25 cellular contexts compared by ENCODE assay signal in genomic region chr14:54817506-54817905, GRCh38.
DNase-seq lines count a peak whose midpoint lies in the region; ATAC-seq, FAIRE-seq and TF ChIP-seq lines count a peak whose summit lies in the region.
"Had no signal": no experiment of that assay in that cellular context is flagged by ENCODE, and none has a peak within 500 bp of the region (broad histone marks: within the 10 kb centered on the region; RNA-seq: fewer than 3 reads in every experiment).

No MANE protein-coding gene starts in this region.

- DNase-seq in HepG2 (ENCODE audit: low spot score) (no peak), right lobe of liver (no peak), islet precursor cell (peak; percentile 30), neuronal stem cell (ENCODE audit: low spot score) (no peak)
- DNase-seq in stimulated activated naive CD8-positive, alpha-beta T cell treated with anti-CD3 and anti-CD28 coated beads, Interleukin-15, amount 100 ng/mL, for 72 hours: no peak
- DNase-seq: ACHN; C1 segment of cervical spinal cord; CD4-positive, CD25-positive, alpha-beta regulatory T cell; CD8-positive, alpha-beta memory T cell; COR-L47; DMS 273 treated with DMSO at 0.1 percent for 48 hours; DMS53; DND-41; EL; GM23248; H7; HFFc6 had no signal

- no peak overlapping the region for H2BK15ac ChIP-seq in neuronal stem cell (ENCODE audit: low read length)

- TF ChIP-seq CTCF in HepG2 (CRISPR knock-in tag; IDR thresholded peaks at IDR 0.05): no peak
- no peak for TF ChIP-seq CTCF in right lobe of liver (IDR thresholded peaks at IDR 0.05)

- no peak overlapping the region for H4K8ac ChIP-seq in neuronal stem cell (ENCODE audit: low read depth, low read length)

- BruUV-seq in HepG2 (replicated peaks; lab: Mats Ljungman, UMichigan): no TSS peak

- ATAC-seq in HepG2 (no peak), right lobe of liver (no peak), GM21423 (IDR thresholded peaks at IDR 0.05; ENCODE audit: unreplicated experiment) (no peak)
- no peak for ATAC-seq in stimulated activated naive CD8-positive, alpha-beta T cell treated with anti-CD3 and anti-CD28 coated beads, Interleukin-15, amount 100 ng/mL, for 72 hours
- ATAC-seq: HCT116 had no signal

- H3K27me3 Mint-ChIP-seq in stimulated activated naive CD8-positive, alpha-beta T cell treated with anti-CD3 and anti-CD28 coated beads, Interleukin-15, amount 100 ng/mL, for 72 hours: peaks cover 25% of the 10 kb centered on the region

- H3K4ac ChIP-seq in neuronal stem cell (ENCODE audit: low read length): peak overlapping the region; percentile 39

- TF ChIP-seq RAD21 in HepG2 (CRISPR knock-in tag; IDR thresholded peaks at IDR 0.05): no peak

- H3K27ac Mint-ChIP-seq in stimulated activated naive CD8-positive, alpha-beta T cell treated with anti-CD3 and anti-CD28 coated beads, Interleukin-15, amount 100 ng/mL, for 72 hours: no peak overlapping the region
- H3K27ac Mint-ChIP-seq: CD4-positive, CD25-positive, alpha-beta regulatory T cell; CD8-positive, alpha-beta memory T cell; IgD-negative memory B cell had no signal

- WGBS in HepG2 (ENCODE audit: low lambda C conversion rate): 30% methylated on average over 5 of the region's 5 CpGs
- 94% methylated on average over 5 of the region's 5 CpGs for WGBS in right lobe of liver (ENCODE audit: insufficient coverage, low coverage, low lambda C conversion rate, missing lambda C conversion rate)
- no CpG with 5 or more reads among the region's 5 CpGs for WGBS in neuronal stem cell (ENCODE audit: extremely low coverage in 2 of 2, insufficient read length in 2 of 2, insufficient replicate concordance in 1 of 2), 2 donors

- H3K23ac ChIP-seq in neuronal stem cell (ENCODE audit: low read depth, low read length, poor library complexity): no peak overlapping the region

- no peak overlapping the region for H4K91ac ChIP-seq in neuronal stem cell (ENCODE audit: low read depth, low read length, poor library complexity)

- H3K79me2 ChIP-seq in HepG2 (ENCODE audit: insufficient read depth, low read length): no peaks in the 10 kb centered on the region

- H3K27ac ChIP-seq in HepG2 (ENCODE audit: extremely low read length, insufficient read depth, low read length) (no peak overlapping the region), right lobe of liver (no peak overlapping the region), neuronal stem cell (replicated peaks; ENCODE audit: low read length) (no peak overlapping the region)

- TF ChIP-seq EP300 in HepG2 (IDR thresholded peaks at IDR 0.05; ENCODE audit: low read depth in 2 of 2, low read length in 2 of 2) (no peak), HepG2 (CRISPR knock-in tag; IDR thresholded peaks at IDR 0.05; ENCODE audit: borderline replicate concordance) (no peak)

- no peak for TF ChIP-seq POLR2A in HepG2 (IDR thresholded peaks at IDR 0.05; ENCODE audit: insufficient read depth in 1 of 2, low read depth in 2 of 2, low read length in 2 of 2)
- no peak for TF ChIP-seq POLR2A in right lobe of liver (IDR thresholded peaks at IDR 0.05)

- intact Hi-C loops in HepG2 (cut with micrococcal nuclease; ENCODE audit: unreplicated experiment): no loop called here
- intact Hi-C loops in right lobe of liver (cut with DNase I): no loop called here

- H3K4me2 ChIP-seq in HepG2 (ENCODE audit: low read depth, low read length) (peak overlapping the region; percentile 61), neuronal stem cell (ENCODE audit: insufficient read depth, low read length, poor library complexity, severe bottlenecking) (no peak overlapping the region)

- H2BK120ac ChIP-seq in neuronal stem cell (ENCODE audit: low read depth, low read length): no peak overlapping the region

- H3K4me3 Mint-ChIP-seq in stimulated activated naive CD8-positive, alpha-beta T cell treated with anti-CD3 and anti-CD28 coated beads, Interleukin-15, amount 100 ng/mL, for 72 hours: no peak overlapping the region
- H3K4me3 Mint-ChIP-seq: CD4-positive, CD25-positive, alpha-beta regulatory T cell; CD8-positive, alpha-beta memory T cell; HFFc6; IgD-negative memory B cell had no signal

- H3K9me3 ChIP-seq in HepG2 (ENCODE audit: low read length): no peaks in the 10 kb centered on the region
- no peaks in the 10 kb centered on the region for H3K9me3 ChIP-seq in right lobe of liver
- no peaks in the 10 kb centered on the region for H3K9me3 ChIP-seq in neuronal stem cell (replicated peaks in 1 of 2; ENCODE audit: control insufficient read depth in 2 of 2, insufficient read depth in 1 of 2, low read depth in 1 of 2, low read length in 2 of 2)
- H3K9me3 ChIP-seq: BE2C had no signal

- H3K4me1 ChIP-seq in HepG2 (ENCODE audit: insufficient read depth, low read length) (peaks cover 32% of the 10 kb centered on the region), right lobe of liver (no peaks in the 10 kb centered on the region), neuronal stem cell (ENCODE audit: control insufficient read depth in 2 of 2, insufficient read depth in 1 of 2, low read depth in 1 of 2, low read length in 2 of 2) (peaks cover 11 to 17% of the 10 kb centered on the region in 2 donors)

- H3K36me3 ChIP-seq in HepG2 (replicated peaks in 1 of 2; ENCODE audit: control insufficient read depth in 1 of 2, insufficient read depth in 2 of 2, low read length in 2 of 2) (no peaks in the 10 kb centered on the region), right lobe of liver (no peaks in the 10 kb centered on the region), neuronal stem cell (replicated peaks in 1 of 2; ENCODE audit: control insufficient read depth in 2 of 2, insufficient read depth in 2 of 2, low read length in 2 of 2) (no peaks in the 10 kb centered on the region)
- H3K36me3 ChIP-seq: BE2C had no signal

- CTCF ChIA-PET in HepG2 (lab: Yijun Ruan, JAX; ENCODE audit: low intra/inter-chr PET ratio, low total read pairs): no interaction called here

- H3K9me3 Mint-ChIP-seq in stimulated activated naive CD8-positive, alpha-beta T cell treated with anti-CD3 and anti-CD28 coated beads, Interleukin-15, amount 100 ng/mL, for 72 hours: no peaks in the 10 kb centered on the region
- H3K9me3 Mint-ChIP-seq: HFFc6 had no signal

- H2BK12ac ChIP-seq in neuronal stem cell (ENCODE audit: low read length): no peak overlapping the region

- H2AFZ ChIP-seq in HepG2 (ENCODE audit: low read length) (no peak overlapping the region), neuronal stem cell (ENCODE audit: low read length) (peak overlapping the region; percentile 82)
- H2AFZ ChIP-seq: GM23248 had no signal

- no peak overlapping the region for H2BK5ac ChIP-seq in neuronal stem cell (ENCODE audit: low read length)

- H3K79me1 ChIP-seq in neuronal stem cell (ENCODE audit: low read depth, low read length): no peaks in the 10 kb centered on the region

- no peaks in the 10 kb centered on the region for H4K20me1 ChIP-seq in HepG2 (ENCODE audit: insufficient read depth, low read length)

- no peak overlapping the region for H3K4me3 ChIP-seq in HepG2 (replicated peaks in 1 of 3; ENCODE audit: insufficient read depth in 1 of 3, low read depth in 2 of 3, low read length in 3 of 3)
- H3K4me3 ChIP-seq in right lobe of liver: no peak overlapping the region
- no peak overlapping the region for H3K4me3 ChIP-seq in neuronal stem cell (ENCODE audit: low read length in 2 of 2)
- H3K4me3 ChIP-seq: GM23248 had no signal

- in situ Hi-C loops in HepG2 (cut with HindIII; ENCODE audit: extremely low pct_ligation_motif_present, low pct_unique_long_range_greater_than_20kb): no loop called here

- H3K27me3 ChIP-seq in HepG2 (ENCODE audit: control insufficient read depth in 1 of 2, insufficient read depth in 2 of 2, low read length in 2 of 2): peaks cover 0 to 11% of the 10 kb centered on the region in 2 experiments; a peak in 1 of 5 replicates
- H3K27me3 ChIP-seq in right lobe of liver: no peaks in the 10 kb centered on the region
- H3K27me3 ChIP-seq in neuronal stem cell (ENCODE audit: control insufficient read depth in 3 of 3, insufficient read depth in 3 of 3, low read depth in 1 of 3, low read length in 3 of 3): peaks cover 0 to 3% (median 0%) of the 10 kb centered on the region in 3 experiments
- H3K27me3 ChIP-seq: BE2C had no signal

- no peak overlapping the region for H3K14ac ChIP-seq in neuronal stem cell (ENCODE audit: low read length)

- H3K9ac ChIP-seq in HepG2 (ENCODE audit: insufficient read depth, low read depth, low read length) (no peak overlapping the region), neuronal stem cell (ENCODE audit: low read depth, low read length, poor library complexity) (no peak overlapping the region)

- no peak for FAIRE-seq in HepG2 (lab: Jason Lieb, UNC)
- FAIRE-seq: A204.1, G401.6, GM12891, GM19239 had no signal

- H2AK5ac ChIP-seq in neuronal stem cell (ENCODE audit: low read depth, low read length): peak overlapping the region; percentile 44

- no peaks in the 10 kb centered on the region for H3K4me1 Mint-ChIP-seq in stimulated activated naive CD8-positive, alpha-beta T cell treated with anti-CD3 and anti-CD28 coated beads, Interleukin-15, amount 100 ng/mL, for 72 hours
- H3K4me1 Mint-ChIP-seq: CD4-positive, CD25-positive, alpha-beta regulatory T cell; CD8-positive, alpha-beta memory T cell had no signal

- no peak overlapping the region for H3K18ac ChIP-seq in neuronal stem cell (ENCODE audit: low read length)

- POLR2A ChIA-PET in HepG2 (lab: Yijun Ruan, JAX): no interaction called here

TF ChIP-seq in HepG2, 621 proteins besides CTCF, POLR2A, EP300 and RAD21 (continues in another document):
- TF ChIP-seq, protein P1, sequence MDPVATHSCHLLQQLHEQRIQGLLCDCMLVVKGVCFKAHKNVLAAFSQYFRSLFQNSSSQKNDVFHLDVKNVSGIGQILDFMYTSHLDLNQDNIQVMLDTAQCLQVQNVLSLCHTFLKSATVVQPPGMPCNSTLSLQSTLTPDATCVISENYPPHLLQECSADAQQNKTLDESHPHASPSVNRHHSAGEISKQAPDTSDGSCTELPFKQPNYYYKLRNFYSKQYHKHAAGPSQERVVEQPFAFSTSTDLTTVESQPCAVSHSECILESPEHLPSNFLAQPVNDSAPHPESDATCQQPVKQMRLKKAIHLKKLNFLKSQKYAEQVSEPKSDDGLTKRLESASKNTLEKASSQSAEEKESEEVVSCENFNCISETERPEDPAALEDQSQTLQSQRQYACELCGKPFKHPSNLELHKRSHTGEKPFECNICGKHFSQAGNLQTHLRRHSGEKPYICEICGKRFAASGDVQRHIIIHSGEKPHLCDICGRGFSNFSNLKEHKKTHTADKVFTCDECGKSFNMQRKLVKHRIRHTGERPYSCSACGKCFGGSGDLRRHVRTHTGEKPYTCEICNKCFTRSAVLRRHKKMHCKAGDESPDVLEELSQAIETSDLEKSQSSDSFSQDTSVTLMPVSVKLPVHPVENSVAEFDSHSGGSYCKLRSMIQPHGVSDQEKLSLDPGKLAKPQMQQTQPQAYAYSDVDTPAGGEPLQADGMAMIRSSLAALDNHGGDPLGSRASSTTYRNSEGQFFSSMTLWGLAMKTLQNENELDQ (CRISPR knock-in tag; IDR thresholded peaks at IDR 0.05; ENCODE audit: borderline replicate concordance): no peak
- no peak for TF ChIP-seq CBX5 (CRISPR knock-in tag; IDR thresholded peaks at IDR 0.05; ENCODE audit: borderline replicate concordance)
- no peak for TF ChIP-seq HOXA7 (CRISPR knock-in tag; IDR thresholded peaks at IDR 0.05)
- no peak for TF ChIP-seq POLR2AphosphoS5 (IDR thresholded peaks at IDR 0.05; ENCODE audit: low read depth, low read length)
